34 cellular contexts compared by ENCODE assay signal in genomic region chr3:127610105-127610504, GRCh38. TPM values are rescaled to one million over a fixed set of nuclear protein-coding genes. Genes with fewer than 3 reads are reported as not detected.
DNase-seq lines count a peak whose midpoint lies in the region; ATAC-seq and TF ChIP-seq lines count a peak whose summit lies in the region.
"Had no signal": no experiment of that assay in that cellular context is flagged by ENCODE, and none has a peak within 500 bp of the region (broad histone marks: within the 10 kb centered on the region; RNA-seq: fewer than 3 reads in every experiment).

No MANE protein-coding gene starts in this region.

- H3K27me3 Mint-ChIP-seq in chondrocyte (ENCODE audit: low read depth), result no peaks in the 10 kb centered on the region
- H3K27me3 Mint-ChIP-seq: activated CD4-positive, alpha-beta T cell treated with anti-CD3 and anti-CD28 coated beads, Interleukin-2, amount 10 ng/mL, durations not matched to agents 24 days and 14 days; IgD-negative memory B cell had no signal

- peak; percentile 92 for DNase-seq in M059J (ENCODE audit: low read depth)
- peak; percentile 29 for DNase-seq in chondrocyte (ENCODE audit: low spot score)
- peak; percentile 81 for DNase-seq in osteoblast (ENCODE audit: insufficient read length, low spot score, missing footprints)
- no peak for DNase-seq in gastrocnemius medialis
- DNase-seq: activated CD4-positive, alpha-beta T cell treated with anti-CD3 and anti-CD28 coated beads, Interleukin-2, amount 10 ng/mL, durations not matched to agents 24 days and 14 days; activated naive CD4-positive, alpha-beta T cell; activated T-cell treated with anti-CD3 and anti-CD28 coated beads, Interleukin-2, amount 50 U/mL, for 48 hours; colonic mucosa; DMS79 treated with DMSO at 0.1 percent for 48 hours; effector memory CD4-positive, alpha-beta T cell; mesenchymal stem cell; NCI-H1092; NCI-H1694 treated with DMSO at 0.1 percent for 48 hours; NCI-H2171; NCI-H510A treated with DMSO at 0.1 percent for 48 hours; NK-92 treated with Interleukin-12 subunit alpha and Interleukin-12 subunit beta, amount 100 ng/mL, for 24 hours; PC-9; SHP77; stomach; thyroid gland; WERI-Rb-1 had no signal

- H2AFZ ChIP-seq in osteoblast (ENCODE audit: low read length), result no peak overlapping the region
- H2AFZ ChIP-seq: GM23338, hepatocyte, PC-9 had no signal

- intact Hi-C loops in gastrocnemius medialis (cut with DNase I; ENCODE audit: low total_unique reads), result no loop called here

- H3K79me2 ChIP-seq in osteoblast (ENCODE audit: insufficient read depth, low read length), result no peaks in the 10 kb centered on the region
- H3K79me2 ChIP-seq: hepatocyte had no signal

- no peak for TF ChIP-seq POLR2A in gastrocnemius medialis (IDR thresholded peaks at IDR 0.05)

- no peaks in the 10 kb centered on the region for H3K27me3 ChIP-seq in BLaER1 treated with 17β-estradiol and CSF1 and Interleukin-3, amounts not matched to agents 10 nM and 100 nM
- no peaks in the 10 kb centered on the region for H3K27me3 ChIP-seq in osteoblast (ENCODE audit: insufficient read depth, low read length)
- no peaks in the 10 kb centered on the region for H3K27me3 ChIP-seq in gastrocnemius medialis
- H3K27me3 ChIP-seq: colonic mucosa, foreskin keratinocyte, hepatocyte, stomach, thyroid gland had no signal

- no peak overlapping the region for H3K4me3 Mint-ChIP-seq in chondrocyte (ENCODE audit: unreplicated experiment)
- H3K4me3 Mint-ChIP-seq: activated CD4-positive, alpha-beta T cell treated with anti-CD3 and anti-CD28 coated beads, Interleukin-2, amount 10 ng/mL, durations not matched to agents 24 days and 14 days; GM23338; T-helper 2 cell treated with Interferon-gamma antibody and Interleukin-4, amounts not matched to agents 5 μg/mL and 100 μg/mL, for 36 hours had no signal

- H3K4me3 ChIP-seq in BLaER1 treated with 17β-estradiol and CSF1 and Interleukin-3, amounts not matched to agents 10 nM and 100 nM, result no peak overlapping the region
- H3K4me3 ChIP-seq in osteoblast (ENCODE audit: insufficient read depth, low read length) (no peak overlapping the region), gastrocnemius medialis (no peak overlapping the region)
- H3K4me3 ChIP-seq: colonic mucosa, GM23338, hepatocyte, PC-9, psoas muscle, skin epidermis, stomach, thyroid gland had no signal

- peak overlapping the region; percentile 20 to 80 (median 61); a peak in 20 of 22 replicates for H3K4me2 ChIP-seq in BLaER1 treated with 17β-estradiol and CSF1 and Interleukin-3, amounts not matched to agents 10 nM and 100 nM
- no peak overlapping the region for H3K4me2 ChIP-seq in osteoblast (ENCODE audit: insufficient read depth, low read length)
- H3K4me2 ChIP-seq: GM23338, hepatocyte, PC-9 had no signal

- ATAC-seq in GM21360 (IDR thresholded peaks at IDR 0.05; ENCODE audit: unreplicated experiment) (no peak), HG02973 (IDR thresholded peaks at IDR 0.05; ENCODE audit: unreplicated experiment) (no peak), gastrocnemius medialis (no peak), HG03045 (IDR thresholded peaks at IDR 0.05; ENCODE audit: unreplicated experiment) (no peak)
- ATAC-seq: esophagus mucosa, foreskin keratinocyte, GM23338, left lobe of liver, psoas muscle had no signal

- H3K9me3 ChIP-seq in BLaER1 treated with 17β-estradiol and CSF1 and Interleukin-3, amounts not matched to agents 10 nM and 100 nM (replicated peaks in 1 of 11), result no peaks in the 10 kb centered on the region
- H3K9me3 ChIP-seq in osteoblast (ENCODE audit: low read depth, low read length) (no peaks in the 10 kb centered on the region), gastrocnemius medialis (no peaks in the 10 kb centered on the region)
- H3K9me3 ChIP-seq: colonic mucosa, psoas muscle, stomach, thyroid gland had no signal

- H3K27ac Mint-ChIP-seq in chondrocyte (ENCODE audit: unreplicated experiment), result no peak overlapping the region
- H3K27ac Mint-ChIP-seq: activated CD4-positive, alpha-beta T cell treated with anti-CD3 and anti-CD28 coated beads, Interleukin-2, amount 10 ng/mL, durations not matched to agents 24 days and 14 days; GM23338; IgD-negative memory B cell; T-helper 2 cell treated with Interferon-gamma antibody and Interleukin-4, amounts not matched to agents 5 μg/mL and 100 μg/mL, for 36 hours had no signal

- H3K27ac ChIP-seq in BLaER1 treated with 17β-estradiol and CSF1 and Interleukin-3, amounts not matched to agents 10 nM and 100 nM, result peak overlapping the region in 5 of 11 experiments; percentile 7 to 59 (median 48); a peak in 4 of 22 replicates
- H3K27ac ChIP-seq in osteoblast (ENCODE audit: low read depth, low read length), result no peak overlapping the region
- no peak overlapping the region for H3K27ac ChIP-seq in gastrocnemius medialis
- H3K27ac ChIP-seq: colonic mucosa, foreskin keratinocyte, hepatocyte, PC-9, psoas muscle, skin epidermis, stomach, thyroid gland, WERI-Rb-1 had no signal

- peaks cover 0 to 65% (median 38%) of the 10 kb centered on the region in 11 experiments; a peak in 13 of 22 replicates for H4K20me1 ChIP-seq in BLaER1 treated with 17β-estradiol and CSF1 and Interleukin-3, amounts not matched to agents 10 nM and 100 nM
- no peaks in the 10 kb centered on the region for H4K20me1 ChIP-seq in osteoblast (ENCODE audit: insufficient read depth, low read length)

- no peak overlapping the region; a peak in 1 of 22 replicates for H3K9ac ChIP-seq in BLaER1 treated with 17β-estradiol and CSF1 and Interleukin-3, amounts not matched to agents 10 nM and 100 nM

- no peaks in the 10 kb centered on the region for H3K9me3 Mint-ChIP-seq in chondrocyte (ENCODE audit: low read depth)
- H3K9me3 Mint-ChIP-seq: activated CD4-positive, alpha-beta T cell treated with anti-CD3 and anti-CD28 coated beads, Interleukin-2, amount 10 ng/mL, durations not matched to agents 24 days and 14 days; GM23338; IgD-negative memory B cell; T-helper 2 cell treated with Interferon-gamma antibody and Interleukin-4, amounts not matched to agents 5 μg/mL and 100 μg/mL, for 36 hours had no signal

- in situ Hi-C loops in gastrocnemius medialis (cut with MboI; ENCODE audit: low sequenced_read_pairs in 4 of 4), result no loop called here

- peaks cover 28% of the 10 kb centered on the region for H3K36me3 Mint-ChIP-seq in chondrocyte (ENCODE audit: low read depth)

- TF ChIP-seq CTCF in chondrocyte (IDR thresholded peaks at IDR 0.05) (no peak), osteoblast (IDR thresholded peaks at IDR 0.05; ENCODE audit: extremely low read depth, low read depth, low read length) (no peak), gastrocnemius medialis (IDR thresholded peaks at IDR 0.05 in 4 of 5, conservative IDR thresholded peaks at IDR 0.05 in 1 of 5) (no peak)

- peaks cover 52 to 99% (median 95%) of the 10 kb centered on the region in 11 experiments for H3K36me3 ChIP-seq in BLaER1 treated with 17β-estradiol and CSF1 and Interleukin-3, amounts not matched to agents 10 nM and 100 nM
- H3K36me3 ChIP-seq in osteoblast (ENCODE audit: insufficient read depth, low read length) (peaks cover 42% of the 10 kb centered on the region), gastrocnemius medialis (no peaks in the 10 kb centered on the region)
- H3K36me3 ChIP-seq: colonic mucosa had no signal

- peaks cover 17% of the 10 kb centered on the region for H3K4me1 Mint-ChIP-seq in chondrocyte (ENCODE audit: low read depth)

- peaks cover 16 to 60% (median 46%) of the 10 kb centered on the region in 10 experiments for H3K4me1 ChIP-seq in BLaER1 treated with 17β-estradiol and CSF1 and Interleukin-3, amounts not matched to agents 10 nM and 100 nM
- H3K4me1 ChIP-seq in osteoblast (ENCODE audit: insufficient read depth, low read length), result peaks cover 11% of the 10 kb centered on the region
- H3K4me1 ChIP-seq in gastrocnemius medialis, result peaks cover 15 to 16% of the 10 kb centered on the region in 2 donors
- H3K4me1 ChIP-seq: colonic mucosa, foreskin keratinocyte had no signal

RNA-seq across cellular contexts. Expression of gene MCM2, which starts 11.9 kb away (rescaled TPM):
- total RNA-seq in M059J (2014; rRNA removed; shearing (Covaris generic)), result 87.2 and 157 TPM in 2 replicates
- 14.6 to 29.0 TPM (median 15.1 TPM) in 3 replicates for total RNA-seq in chondrocyte
- 14.5 and 15.3 TPM in 2 replicates for total RNA-seq in osteoblast
- total RNA-seq in gastrocnemius medialis, result 10 to 100 TPM in 1 of 4 donors, 1 to 10 TPM in 3; 3.5 to 12.5 (median 6.6) TPM

RNA-seq across cellular contexts. Expression of gene PODXL2, which starts 18.9 kb away (rescaled TPM):
- total RNA-seq in M059J (2014; rRNA removed; shearing (Covaris generic)), result 18.6 and 19.9 TPM in 2 replicates
- total RNA-seq in chondrocyte, result 4.3 to 10.8 TPM (median 10.7 TPM) in 3 replicates
- total RNA-seq in osteoblast, result 0.36 and 0.59 TPM in 2 replicates
- 1 to 10 TPM; 1.5 to 3.2 (median 2.0) TPM for total RNA-seq in gastrocnemius medialis

RNA-seq across cellular contexts. Expression of gene TPRA1, which starts 19.6 kb away (rescaled TPM):
- 56.6 and 60.1 TPM in 2 replicates for total RNA-seq in M059J (2014; rRNA removed; shearing (Covaris generic))
- total RNA-seq in chondrocyte, result 32.5 to 40.3 TPM (median 37.2 TPM) in 3 replicates
- total RNA-seq in osteoblast, result 29.5 and 30.4 TPM in 2 replicates
- total RNA-seq in gastrocnemius medialis, result 10 to 100 TPM; 29.2 to 42.1 (median 31.1) TPM

Comparison
In these comparisons a context has a peak if more than half of its experiments do, and no peak if none do; other contexts are left out.
1. DNase-seq: peak in M059J (single experiment), chondrocyte (single experiment) and osteoblast (single experiment); none in gastrocnemius medialis (0 of 2).